ENCODE assay signal across 15 cellular contexts in the genomic region with DNA sequence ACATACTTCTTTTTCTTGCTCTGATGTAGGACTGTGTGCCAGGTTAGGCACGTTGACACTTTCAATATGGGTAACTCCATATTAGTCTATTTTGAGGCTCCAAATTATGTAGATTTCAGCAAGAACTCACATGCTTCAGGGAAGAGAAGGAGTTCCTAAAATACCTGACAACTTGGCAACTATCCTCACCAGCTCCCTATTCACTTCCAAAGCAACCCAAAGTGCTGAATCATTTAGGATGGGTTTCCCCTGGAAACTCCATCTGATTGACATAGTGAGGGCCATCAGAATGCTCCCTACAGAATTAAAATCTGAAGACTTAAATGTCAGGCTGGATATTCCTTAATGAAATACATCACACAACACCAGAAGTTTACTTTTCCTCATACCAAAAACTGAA. TPM values are rescaled to one million over a fixed set of nuclear protein-coding genes. Genes with fewer than 3 reads are reported as not detected.
DNase-seq lines count a peak whose midpoint lies in the region; ATAC-seq and TF ChIP-seq lines count a peak whose summit lies in the region.
"Had no signal": no experiment of that assay in that cellular context is flagged by ENCODE, and none has a peak within 500 bp of the region (broad histone marks: within the 10 kb centered on the region; RNA-seq: fewer than 3 reads in every experiment).

No MANE protein-coding gene starts in this region.

- CTCF ChIA-PET in mammary epithelial cell (lab: Charles Lee; ENCODE audit: low non-redundant PET): no interaction called here
- CTCF ChIA-PET in MCF 10A (lab: Yijun Ruan, JAX): no interaction called here

- H4K20me1 ChIP-seq in mammary epithelial cell (ENCODE audit: insufficient read depth, low read length): no peaks in the 10 kb centered on the region

- H3K27ac Mint-ChIP-seq in MCF 10A (ENCODE audit: low read depth, unreplicated experiment) (no peak overlapping the region), T-helper 17 cell (no peak overlapping the region)

- H3K27me3 ChIP-seq in mammary epithelial cell (ENCODE audit: insufficient read depth, low read length) (no peaks in the 10 kb centered on the region), foreskin keratinocyte (no peaks in the 10 kb centered on the region), subcutaneous abdominal adipose tissue (ENCODE audit: control insufficient read depth in 5 of 5, insufficient read depth in 4 of 5, low read length in 5 of 5) (no peaks in the 10 kb centered on the region)

- DNase-seq in mammary epithelial cell: peak; percentile 44
- DNase-seq in MCF 10A (ENCODE audit: unreplicated experiment): no peak
- DNase-seq in astrocyte of the hippocampus (ENCODE audit: low read depth, low spot score): peak; percentile 44
- peak; percentile 67 to 82 for DNase-seq in foreskin keratinocyte
- no peak for DNase-seq in T-helper 17 cell
- DNase-seq in DMS153 (lab: John Stamatoyannopoulos, UW): no peak
- no peak for DNase-seq in GM19240 (ENCODE audit: insufficient read length, low spot score)
- DNase-seq: DMS53, HCEC 1CT, KBM-7, NCI-H1436, NCI-H2029 treated with DMSO at 0.1 percent for 48 hours, NCI-H524 had no signal

- in situ Hi-C loops in mammary epithelial cell (cut with MboI; ENCODE audit: low sequenced_read_pairs in 2 of 2): no loop called here

- H3K36me3 ChIP-seq in mammary epithelial cell (ENCODE audit: insufficient read depth, low read length): peaks cover 5% of the 10 kb centered on the region
- H3K36me3 ChIP-seq in subcutaneous abdominal adipose tissue (ENCODE audit: control insufficient read depth in 5 of 5, insufficient read depth in 5 of 5, low read length in 5 of 5): peaks cover 0 to 16% (median 4%) of the 10 kb centered on the region in 5 donors

- H3K27me3 Mint-ChIP-seq in MCF 10A (ENCODE audit: insufficient read depth, unreplicated experiment): no peaks in the 10 kb centered on the region
- H3K27me3 Mint-ChIP-seq in T-helper 17 cell: no peaks in the 10 kb centered on the region

- H3K27ac ChIP-seq in mammary epithelial cell (ENCODE audit: insufficient read depth, low read depth, low read length) (no peak overlapping the region), foreskin keratinocyte (peak overlapping the region; percentile 82), subcutaneous abdominal adipose tissue (ENCODE audit: low read depth, low read length) (peak overlapping the region; percentile 92)
- H3K27ac ChIP-seq: C4-2B had no signal

- H3K4me1 ChIP-seq in mammary epithelial cell (ENCODE audit: insufficient read depth, low read length): peaks cover 8% of the 10 kb centered on the region
- H3K4me1 ChIP-seq in foreskin keratinocyte: peaks cover 19% of the 10 kb centered on the region
- peaks cover 0 to 67% (median 30%) of the 10 kb centered on the region in 5 donors for H3K4me1 ChIP-seq in subcutaneous abdominal adipose tissue (ENCODE audit: control insufficient read depth in 5 of 5, insufficient read depth in 5 of 5, low read length in 5 of 5)

- H2AFZ ChIP-seq in mammary epithelial cell (ENCODE audit: low read depth, low read length): no peak overlapping the region

- no peak overlapping the region for H3K9ac ChIP-seq in mammary epithelial cell (ENCODE audit: insufficient read depth, low read length)
- H3K9ac ChIP-seq in subcutaneous abdominal adipose tissue (ENCODE audit: low read length in 5 of 5): no peak overlapping the region

- WGBS in mammary epithelial cell (ENCODE audit: low coverage, missing lambda C conversion rate): 0% methylated on average over 1 of the region's 1 CpG

- BruUV-seq in mammary epithelial cell (replicated peaks; lab: Mats Ljungman, UMichigan) (no TSS peak), MCF 10A (replicated peaks; lab: Mats Ljungman, UMichigan) (no TSS peak)

- ATAC-seq in foreskin keratinocyte (peak; percentile 44), T-helper 17 cell (no peak)

- no peaks in the 10 kb centered on the region for H3K79me2 ChIP-seq in mammary epithelial cell (ENCODE audit: insufficient read depth, low read length)

- POLR2A ChIA-PET in MCF 10A (lab: Yijun Ruan, JAX): interaction anchor here (1.0 kb wide), 1 partner anchor 33 kb away, joined by 3 read pairs; a partner anchor contains a TSS

- intact Hi-C loops in mammary epithelial cell (cut with micrococcal nuclease): no loop called here
- intact Hi-C loops in MCF 10A (cut with micrococcal nuclease): no loop called here

- no peak overlapping the region for H3K4me2 ChIP-seq in mammary epithelial cell (ENCODE audit: insufficient read depth, low read depth, low read length)

- H3K4me1 Mint-ChIP-seq in MCF 10A (ENCODE audit: insufficient read depth, unreplicated experiment): peaks cover 10% of the 10 kb centered on the region
- H3K4me1 Mint-ChIP-seq in T-helper 17 cell: peaks cover 16% of the 10 kb centered on the region

- H3K9me3 Mint-ChIP-seq in MCF 10A (ENCODE audit: unreplicated experiment): no peaks in the 10 kb centered on the region

- peaks cover 8% of the 10 kb centered on the region for H3K36me3 Mint-ChIP-seq in MCF 10A (ENCODE audit: insufficient read depth, unreplicated experiment)
- peaks cover 8% of the 10 kb centered on the region for H3K36me3 Mint-ChIP-seq in T-helper 17 cell (ENCODE audit: low read depth)

- dilution Hi-C loops in mammary epithelial cell (cut with HindIII; ENCODE audit: low sequenced_read_pairs): no loop called here

- no peak for TF ChIP-seq CTCF in mammary epithelial cell (conservative IDR thresholded peaks at IDR 0.05 in 1 of 2, IDR thresholded peaks at IDR 0.05 in 1 of 2; ENCODE audit: extremely low read depth in 1 of 2, insufficient read depth in 1 of 2, low read depth in 1 of 2, low read length in 2 of 2)
- no peak for TF ChIP-seq CTCF in MCF 10A (IDR thresholded peaks at IDR 0.05; ENCODE audit: unreplicated experiment)
- no peak for TF ChIP-seq CTCF in foreskin keratinocyte (conservative IDR thresholded peaks at IDR 0.05)

- H3K9me3 ChIP-seq in mammary epithelial cell (replicated peaks; ENCODE audit: insufficient read depth, low read length) (no peaks in the 10 kb centered on the region), subcutaneous abdominal adipose tissue (ENCODE audit: control insufficient read depth in 5 of 5, low read length in 5 of 5) (no peaks in the 10 kb centered on the region), T-helper 17 cell (ENCODE audit: control insufficient read depth, low read length, poor library complexity, severe bottlenecking) (no peaks in the 10 kb centered on the region)

- no peak overlapping the region for H3K4me3 Mint-ChIP-seq in MCF 10A (ENCODE audit: unreplicated experiment)
- H3K4me3 Mint-ChIP-seq in T-helper 17 cell: no peak overlapping the region

- H3K4me3 ChIP-seq in mammary epithelial cell (replicated peaks in 1 of 3; ENCODE audit: insufficient read depth in 1 of 3, low read depth in 2 of 3, low read length in 3 of 3): no peak overlapping the region
- peak overlapping the region in 1 of 5 donors; percentile 4 for H3K4me3 ChIP-seq in subcutaneous abdominal adipose tissue (ENCODE audit: low read depth in 1 of 5, low read length in 5 of 5)

RNA-seq across cellular contexts. Expression of a gene that starts 32.5 kb away (rescaled TPM):
- total RNA-seq in mammary epithelial cell (10 to 100 TPM; 23.0 to 39.3 TPM), MCF 10A (2022) (29.5 and 32.3 TPM in 2 replicates), foreskin keratinocyte (47.0 and 53.6 TPM in 2 replicates), T-helper 17 cell (10 to 100 TPM; 17.8 to 23.2 TPM)
- polyA plus RNA-seq in mammary epithelial cell (21.8 TPM), foreskin keratinocyte (60.1 and 63.0 TPM in 2 replicates)
- polyA minus RNA-seq in mammary epithelial cell: 46.2 TPM

Comparison
In these comparisons a context has a peak if more than half of its experiments do, and no peak if none do; other contexts are left out.
1. DNase-seq: peak in mammary epithelial cell (single experiment), astrocyte of the hippocampus (single experiment) and foreskin keratinocyte (2 of 2); none in MCF 10A (single experiment), T-helper 17 cell (0 of 3), DMS153 (single experiment) and GM19240 (single experiment).